ENCODE assay signal across 8 cellular contexts in the genomic region with DNA sequence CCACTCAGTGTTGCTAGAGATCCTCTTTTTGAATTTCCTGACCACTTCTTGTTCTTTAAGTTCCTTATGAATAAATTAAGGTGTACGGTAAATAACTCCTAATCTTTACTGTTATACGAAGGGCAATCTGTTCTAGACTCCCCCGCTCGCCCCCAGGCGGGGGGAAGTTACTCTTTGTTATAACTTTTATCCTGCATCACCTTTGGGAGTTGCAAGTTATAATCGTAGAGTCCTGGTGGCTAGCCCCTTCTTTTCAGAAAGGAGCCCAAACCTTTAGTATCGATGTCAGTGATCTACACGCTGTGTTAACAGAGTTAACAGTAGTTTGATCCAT. TPM values are rescaled to one million over a fixed set of nuclear protein-coding genes. Genes with fewer than 3 reads are reported as not detected.
DNase-seq lines count a peak whose midpoint lies in the region; ATAC-seq, FAIRE-seq and TF ChIP-seq lines count a peak whose summit lies in the region.

No MANE protein-coding gene starts in this region.

- TF ChIP-seq CTCF in bronchial epithelial cell (IDR thresholded peaks at IDR 0.05; ENCODE audit: insufficient read depth, low read length, severe bottlenecking), result no peak

- H3K36me3 ChIP-seq in CD8-positive, alpha-beta memory T cell (ENCODE audit: insufficient read depth, low read length), result no peaks in the 10 kb centered on the region
- H3K36me3 ChIP-seq in bronchial epithelial cell (ENCODE audit: control insufficient read depth, insufficient read depth, low read length) (no peaks in the 10 kb centered on the region), mucosa of stomach (ENCODE audit: control insufficient read depth, insufficient read depth, low read length) (no peaks in the 10 kb centered on the region)

- H3K27ac Mint-ChIP-seq in CD8-positive, alpha-beta memory T cell, result peak overlapping the region in 6 of 8 donors; percentile 17 to 78 (median 50)
- H3K27ac Mint-ChIP-seq in IgD-negative memory B cell, result peak overlapping the region; percentile 83 to 92 (median 84)

- H3K36me3 Mint-ChIP-seq in CD8-positive, alpha-beta memory T cell, result peaks cover 0 to 5% (median 0%) of the 10 kb centered on the region in 3 donors
- no peaks in the 10 kb centered on the region for H3K36me3 Mint-ChIP-seq in IgD-negative memory B cell

- CTCF ChIA-PET in CD8-positive, alpha-beta memory T cell (lab: Charles Lee), result interaction anchor here (1.0 to 1.5 kb wide), 3 partner anchors 10 to 47 kb away, joined by 3 to 4 read pairs (median 3); a partner anchor contains a TSS

- H3K4me3 Mint-ChIP-seq in CD8-positive, alpha-beta memory T cell, result peak overlapping the region; percentile 84 to 97 (median 88)
- peak overlapping the region; percentile 90 to 99 (median 93) for H3K4me3 Mint-ChIP-seq in IgD-negative memory B cell

- peaks cover 0 to 2% of the 10 kb centered on the region in 2 donors for H3K27me3 Mint-ChIP-seq in CD8-positive, alpha-beta memory T cell
- H3K27me3 Mint-ChIP-seq in IgD-negative memory B cell, result no peaks in the 10 kb centered on the region

- H3K4me3 ChIP-seq in CD8-positive, alpha-beta memory T cell (ENCODE audit: low read length), result peak overlapping the region; percentile 85
- H3K4me3 ChIP-seq in bronchial epithelial cell (ENCODE audit: low read depth, low read length) (peak overlapping the region; percentile 81), mucosa of stomach (ENCODE audit: low read length) (peak overlapping the region; percentile 96)

- FAIRE-seq in bronchial epithelial cell (lab: Jason Lieb, UNC), result no peak

- ATAC-seq in GM18505 (IDR thresholded peaks at IDR 0.05; ENCODE audit: unreplicated experiment), result no peak

- H3K27ac ChIP-seq in CD8-positive, alpha-beta memory T cell (ENCODE audit: low read depth, low read length), result no peak overlapping the region

- no peaks in the 10 kb centered on the region for H3K9me3 ChIP-seq in CD8-positive, alpha-beta memory T cell (ENCODE audit: low read length)
- no peaks in the 10 kb centered on the region for H3K9me3 ChIP-seq in mucosa of stomach (ENCODE audit: control insufficient read depth, low read length)

- H3K9ac ChIP-seq in mucosa of stomach (ENCODE audit: low read length), result peak overlapping the region; percentile 92

- POLR2A ChIA-PET in CD8-positive, alpha-beta memory T cell (lab: Charles Lee), result interaction anchor here (1.5 kb wide), 1 partner anchor 25 kb away, joined by 10 read pairs; no protein-coding TSS in a partner anchor

- no peak for DNase-seq in CD8-positive, alpha-beta memory T cell
- DNase-seq in bronchial epithelial cell (ENCODE audit: low read depth), result no peak
- DNase-seq in NCI-H1436 treated with DMSO at 0.1 percent for 48 hours (lab: John Stamatoyannopoulos, UW), result no peak
- DNase-seq in NCI-H1417 (lab: John Stamatoyannopoulos, UW), result no peak
- no peak for DNase-seq in NCI-H187 treated with DMSO at 0.1 percent for 48 hours (lab: John Stamatoyannopoulos, UW)

- H3K27me3 ChIP-seq in CD8-positive, alpha-beta memory T cell (ENCODE audit: insufficient read depth, low read length, poor library complexity, severe bottlenecking), result no peaks in the 10 kb centered on the region
- no peaks in the 10 kb centered on the region for H3K27me3 ChIP-seq in bronchial epithelial cell (ENCODE audit: control insufficient read depth, insufficient read depth, low read length)
- no peaks in the 10 kb centered on the region for H3K27me3 ChIP-seq in mucosa of stomach (ENCODE audit: control insufficient read depth, insufficient read depth, low read length)

- H3K9me3 Mint-ChIP-seq in CD8-positive, alpha-beta memory T cell, result no peaks in the 10 kb centered on the region
- no peaks in the 10 kb centered on the region for H3K9me3 Mint-ChIP-seq in IgD-negative memory B cell

- TF ChIP-seq POLR2A in GM18505 (IDR thresholded peaks at IDR 0.05; ENCODE audit: borderline replicate concordance, extremely low read depth, insufficient read depth, insufficient read length), result no peak

- H3K4me1 ChIP-seq in CD8-positive, alpha-beta memory T cell (ENCODE audit: insufficient read depth, low read length), result peaks cover 11% of the 10 kb centered on the region
- H3K4me1 ChIP-seq in mucosa of stomach (ENCODE audit: control insufficient read depth, insufficient read depth, low read length), result no peaks in the 10 kb centered on the region

- peaks cover 14 to 19% (median 17%) of the 10 kb centered on the region in 3 donors for H3K4me1 Mint-ChIP-seq in CD8-positive, alpha-beta memory T cell
- peaks cover 12 to 25% (median 13%) of the 10 kb centered on the region in 3 donors for H3K4me1 Mint-ChIP-seq in IgD-negative memory B cell

RNA-seq across cellular contexts. Expression of a gene that starts 0.7 kb away (rescaled TPM):
- 10 to 100 TPM; 15.2 to 15.8 TPM for total RNA-seq in CD8-positive, alpha-beta memory T cell
- polyA plus RNA-seq in CD8-positive, alpha-beta memory T cell, result 14.0 TPM
- polyA plus RNA-seq in IgD-negative memory B cell, result 52.4 TPM
- total RNA-seq in bronchial epithelial cell, result 8.7 TPM in 2 replicates

RNA-seq across cellular contexts. Expression of a gene that starts 26.1 kb away (rescaled TPM):
- total RNA-seq in CD8-positive, alpha-beta memory T cell, result 10 to 100 TPM; 16.8 to 17.9 TPM
- 19.7 TPM for polyA plus RNA-seq in CD8-positive, alpha-beta memory T cell
- polyA plus RNA-seq in IgD-negative memory B cell, result 31.1 TPM
- total RNA-seq in bronchial epithelial cell, result 2.6 and 4.2 TPM in 2 replicates
